20 cellular contexts compared by ENCODE assay signal in genomic region chrX:29762006-29762405, GRCh38.
"Had no signal": no experiment of that assay in that cellular context is flagged by ENCODE, and none has a peak within 500 bp of the region (broad histone marks: within the 10 kb centered on the region; RNA-seq: fewer than 3 reads in every experiment).

No MANE protein-coding gene starts in this region.

- DNase-seq: activated CD4-positive, alpha-beta T cell treated with anti-CD3 and anti-CD28 coated beads for 48 hours; activated CD4-positive, CD25-positive, alpha-beta regulatory T cell; activated CD8-positive, alpha-beta T cell treated with anti-CD3 and anti-CD28 coated beads for 36 hours; activated naive CD4-positive, alpha-beta T cell; activated naive CD8-positive, alpha-beta T cell treated with anti-CD3 and anti-CD28 coated beads for 36 hours; activated T-cell treated with anti-CD3 and anti-CD28 coated beads, Interleukin-2, amount 50 U/mL, for 1 hour; amniotic stem cell; cerebellar nuclear complex; cortex of kidney; effector CD4-positive, alpha-beta T cell; esophagus squamous epithelium; islet precursor cell; nephron progenitor cell; right cardiac atrium; stimulated activated naive CD8-positive, alpha-beta T cell treated with anti-CD3 and anti-CD28 coated beads, Interleukin-15, Interleukin-2, amounts not matched to agents 100 U/mL and 50 U/mL, for 24 hours; trophoblast cell had no signal

- H3K4me1 ChIP-seq: esophagus squamous epithelium, prostate gland, suprapubic skin, vagina had no signal

- H3K27me3 ChIP-seq: esophagus squamous epithelium, suprapubic skin, vagina had no signal

- H3K27ac ChIP-seq: esophagus squamous epithelium, prostate gland, skin epidermis, suprapubic skin, vagina had no signal

- H3K4me3 ChIP-seq: esophagus squamous epithelium, prostate gland, skin epidermis, suprapubic skin, vagina had no signal

- H3K9me3 ChIP-seq: esophagus squamous epithelium, prostate gland, suprapubic skin, vagina had no signal

- H3K36me3 ChIP-seq: esophagus squamous epithelium, prostate gland, suprapubic skin, vagina had no signal
